1 cellular context compared by ENCODE assay signal in genomic region chrX:52078133-52078532, GRCh38.
TF ChIP-seq lines count a peak whose summit lies in the region.

No MANE protein-coding gene starts in this region.

TF ChIP-seq in WTC11, 78 proteins besides CTCF, POLR2A, EP300 and RAD21 (continued from another document):
- TF ChIP-seq USF2 (CRISPR knock-in tag; IDR thresholded peaks at IDR 0.05), result no peak
- no peak for TF ChIP-seq MXD4 (CRISPR knock-in tag; IDR thresholded peaks at IDR 0.05; ENCODE audit: borderline replicate concordance)
- TF ChIP-seq ZNF232 (CRISPR knock-in tag; IDR thresholded peaks at IDR 0.05), result no peak
- TF ChIP-seq, protein P1, sequence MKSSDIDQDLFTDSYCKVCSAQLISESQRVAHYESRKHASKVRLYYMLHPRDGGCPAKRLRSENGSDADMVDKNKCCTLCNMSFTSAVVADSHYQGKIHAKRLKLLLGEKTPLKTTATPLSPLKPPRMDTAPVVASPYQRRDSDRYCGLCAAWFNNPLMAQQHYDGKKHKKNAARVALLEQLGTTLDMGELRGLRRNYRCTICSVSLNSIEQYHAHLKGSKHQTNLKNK (CRISPR knock-in tag; IDR thresholded peaks at IDR 0.05), result no peak
- TF ChIP-seq, protein P2, sequence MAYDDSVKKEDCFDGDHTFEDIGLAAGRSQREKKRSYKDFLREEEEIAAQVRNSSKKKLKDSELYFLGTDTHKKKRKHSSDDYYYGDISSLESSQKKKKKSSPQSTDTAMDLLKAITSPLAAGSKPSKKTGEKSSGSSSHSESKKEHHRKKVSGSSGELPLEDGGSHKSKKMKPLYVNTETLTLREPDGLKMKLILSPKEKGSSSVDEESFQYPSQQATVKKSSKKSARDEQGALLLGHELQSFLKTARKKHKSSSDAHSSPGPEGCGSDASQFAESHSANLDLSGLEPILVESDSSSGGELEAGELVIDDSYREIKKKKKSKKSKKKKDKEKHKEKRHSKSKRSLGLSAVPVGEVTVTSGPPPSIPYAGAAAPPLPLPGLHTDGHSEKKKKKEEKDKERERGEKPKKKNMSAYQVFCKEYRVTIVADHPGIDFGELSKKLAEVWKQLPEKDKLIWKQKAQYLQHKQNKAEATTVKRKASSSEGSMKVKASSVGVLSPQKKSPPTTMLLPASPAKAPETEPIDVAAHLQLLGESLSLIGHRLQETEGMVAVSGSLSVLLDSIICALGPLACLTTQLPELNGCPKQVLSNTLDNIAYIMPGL (CRISPR knock-in tag; IDR thresholded peaks at IDR 0.05), result no peak
- TF ChIP-seq TP53 (CRISPR knock-in tag; IDR thresholded peaks at IDR 0.05), result no peak
- no peak for TF ChIP-seq ETV6 (CRISPR knock-in tag; IDR thresholded peaks at IDR 0.05)
- no peak for TF ChIP-seq ATF1 (CRISPR knock-in tag; IDR thresholded peaks at IDR 0.05)
- TF ChIP-seq ZNF512 (CRISPR knock-in tag; IDR thresholded peaks at IDR 0.05; ENCODE audit: borderline replicate concordance), result no peak
- TF ChIP-seq SP1 (CRISPR knock-in tag; conservative IDR thresholded peaks at IDR 0.05), result no peak
- TF ChIP-seq, protein P3, sequence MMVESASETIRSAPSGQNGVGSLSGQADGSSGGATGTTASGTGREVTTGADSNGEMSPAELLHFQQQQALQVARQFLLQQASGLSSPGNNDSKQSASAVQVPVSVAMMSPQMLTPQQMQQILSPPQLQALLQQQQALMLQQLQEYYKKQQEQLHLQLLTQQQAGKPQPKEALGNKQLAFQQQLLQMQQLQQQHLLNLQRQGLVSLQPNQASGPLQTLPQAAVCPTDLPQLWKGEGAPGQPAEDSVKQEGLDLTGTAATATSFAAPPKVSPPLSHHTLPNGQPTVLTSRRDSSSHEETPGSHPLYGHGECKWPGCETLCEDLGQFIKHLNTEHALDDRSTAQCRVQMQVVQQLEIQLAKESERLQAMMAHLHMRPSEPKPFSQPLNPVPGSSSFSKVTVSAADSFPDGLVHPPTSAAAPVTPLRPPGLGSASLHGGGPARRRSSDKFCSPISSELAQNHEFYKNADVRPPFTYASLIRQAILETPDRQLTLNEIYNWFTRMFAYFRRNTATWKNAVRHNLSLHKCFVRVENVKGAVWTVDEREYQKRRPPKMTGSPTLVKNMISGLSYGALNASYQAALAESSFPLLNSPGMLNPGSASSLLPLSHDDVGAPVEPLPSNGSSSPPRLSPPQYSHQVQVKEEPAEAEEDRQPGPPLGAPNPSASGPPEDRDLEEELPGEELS (CRISPR knock-in tag; IDR thresholded peaks at IDR 0.05), result no peak
- no peak for TF ChIP-seq IRF2 (CRISPR knock-in tag; IDR thresholded peaks at IDR 0.05; ENCODE audit: borderline replicate concordance, low read depth)
